ENCODE assay signal across 9 cellular contexts in the genomic region with DNA sequence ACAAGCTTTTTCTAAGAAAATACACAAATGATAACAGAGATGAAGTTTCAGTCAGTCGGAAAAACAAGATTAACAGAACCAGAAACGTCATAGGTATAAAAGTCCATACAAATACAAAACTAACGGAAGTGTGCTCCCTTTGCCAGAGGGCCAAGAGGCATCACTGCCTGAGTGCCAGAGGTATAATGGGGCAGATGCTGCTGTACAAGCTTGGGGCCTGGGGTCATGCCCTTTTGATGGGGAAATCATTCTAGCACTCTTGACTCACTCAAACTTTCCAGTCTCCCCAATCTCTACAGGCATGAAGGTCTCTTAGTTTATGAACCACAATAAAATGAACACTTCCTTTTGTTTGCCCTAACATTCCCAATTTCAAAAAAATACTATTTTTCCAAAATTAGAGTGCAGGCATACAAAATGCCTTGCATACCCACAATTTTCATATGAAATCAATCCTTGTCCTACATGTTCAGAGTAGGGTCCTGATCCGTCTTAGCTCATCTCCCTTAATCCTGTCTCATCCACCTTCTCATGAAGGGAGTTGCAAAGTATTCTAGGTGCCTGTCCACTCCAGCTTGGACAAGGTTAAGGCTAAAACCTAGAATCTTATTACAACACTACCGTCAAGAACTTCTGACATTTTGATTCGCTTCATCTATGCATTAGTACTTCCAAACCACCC. TPM values are rescaled to one million over a fixed set of nuclear protein-coding genes. Genes with fewer than 3 reads are reported as not detected.
DNase-seq lines count a peak whose midpoint lies in the region; ATAC-seq, FAIRE-seq and TF ChIP-seq lines count a peak whose summit lies in the region.
"Had no signal": no experiment of that assay in that cellular context is flagged by ENCODE, and none has a peak within 500 bp of the region (broad histone marks: within the 10 kb centered on the region; RNA-seq: fewer than 3 reads in every experiment).

No MANE protein-coding gene starts in this region.

- BruUV-seq in PC-3 (replicated peaks; lab: Mats Ljungman, UMichigan) (no TSS peak), endothelial cell of umbilical vein (replicated peaks; lab: Mats Ljungman, UMichigan) (no TSS peak)

- H3K79me2 ChIP-seq in PC-3 (ENCODE audit: low read length) (peaks cover 74% of the 10 kb centered on the region), endothelial cell of umbilical vein (ENCODE audit: control insufficient read depth, insufficient read depth, low read length) (peaks cover 55% of the 10 kb centered on the region)

- H3K4me1 ChIP-seq in PC-3 (ENCODE audit: insufficient read depth, low read length) (peaks cover 21% of the 10 kb centered on the region), endothelial cell of umbilical vein (ENCODE audit: control insufficient read depth, extremely low read depth, insufficient read depth, low read length) (peaks cover 17% of the 10 kb centered on the region)

- dilution Hi-C loops in endothelial cell of umbilical vein (cut with MboI; ENCODE audit: extremely low pct_ligation_motif_present, low sequenced_read_pairs), result no loop called here

- TF ChIP-seq POLR2A in endothelial cell of umbilical vein (IDR thresholded peaks at IDR 0.05; ENCODE audit: low read depth, low read length), result no peak

- POLR2A ChIA-PET in PC-3 (lab: Charles Lee; ENCODE audit: unreplicated experiment), result interaction anchor here (1.0 kb wide), 1 partner anchor 38 kb away, joined by 3 read pairs; no protein-coding TSS in a partner anchor
- POLR2A ChIA-PET in endothelial cell of umbilical vein (lab: Charles Lee), result no interaction called here

- DNase-seq in PC-3 (no peak), endothelial cell of umbilical vein (ENCODE audit: low read depth, low spot score) (no peak), progenitor cell of endocrine pancreas (ENCODE audit: low spot score, unreplicated experiment) (no peak), posterior vena cava (ENCODE audit: low spot score) (no peak), NCI-H2029 treated with DMSO at 0.1 percent for 48 hours (lab: John Stamatoyannopoulos, UW) (no peak)
- DNase-seq: RPMI8226 had no signal

- no peak for TF ChIP-seq CTCF in PC-3 (conservative IDR thresholded peaks at IDR 0.05; ENCODE audit: low read depth, low read length)
- no peak for TF ChIP-seq CTCF in endothelial cell of umbilical vein (IDR thresholded peaks at IDR 0.05; ENCODE audit: extremely low read depth in 1 of 2, insufficient read depth in 1 of 2, low read depth in 1 of 2, low read length in 2 of 2)
- TF ChIP-seq CTCF in progenitor cell of endocrine pancreas (IDR thresholded peaks at IDR 0.05; ENCODE audit: unreplicated experiment), result no peak

- H3K36me3 ChIP-seq in PC-3 (ENCODE audit: low read depth, low read length), result peaks cover 40% of the 10 kb centered on the region
- H3K36me3 ChIP-seq in endothelial cell of umbilical vein (ENCODE audit: control insufficient read depth in 2 of 2, extremely low read depth in 1 of 2, insufficient read depth in 2 of 2, low read length in 2 of 2), result peaks cover 13% of the 10 kb centered on the region in 2 experiments

- peak overlapping the region; percentile 69 for H3K27ac Mint-ChIP-seq in progenitor cell of endocrine pancreas

- peaks cover 25% of the 10 kb centered on the region for H3K4me1 Mint-ChIP-seq in progenitor cell of endocrine pancreas (ENCODE audit: low read depth)

- H3K9ac ChIP-seq in PC-3 (ENCODE audit: low read length) (peak overlapping the region; percentile 98), endothelial cell of umbilical vein (replicated peaks; ENCODE audit: extremely low read depth, insufficient read depth, low read length) (peak overlapping the region; percentile 96)

- peaks cover 17% of the 10 kb centered on the region for H3K36me3 Mint-ChIP-seq in progenitor cell of endocrine pancreas (ENCODE audit: insufficient read depth)

- ATAC-seq in PC-3 (no peak), HG03565 (IDR thresholded peaks at IDR 0.05; ENCODE audit: unreplicated experiment) (no peak), HG02885 (IDR thresholded peaks at IDR 0.05; ENCODE audit: poor library complexity, unreplicated experiment) (no peak)

- intact Hi-C loops in PC-3 (cut with micrococcal nuclease) (no loop called here), endothelial cell of umbilical vein (cut with micrococcal nuclease) (loop anchor here (2.0 kb wide), 3 partner anchors 17 to 205 kb away; a partner anchor contains a TSS), posterior vena cava (cut with DNase I) (no loop called here)

- H3K27me3 ChIP-seq in PC-3 (ENCODE audit: low read length) (no peaks in the 10 kb centered on the region), endothelial cell of umbilical vein (ENCODE audit: control insufficient read depth in 2 of 2, insufficient read depth in 2 of 2, low read length in 2 of 2) (no peaks in the 10 kb centered on the region)

- H3K9me3 ChIP-seq in PC-3 (ENCODE audit: low read length) (no peaks in the 10 kb centered on the region), endothelial cell of umbilical vein (replicated peaks; ENCODE audit: control insufficient read depth, insufficient read depth, low read length) (no peaks in the 10 kb centered on the region)

- no peaks in the 10 kb centered on the region for H3K9me1 ChIP-seq in endothelial cell of umbilical vein (replicated peaks; ENCODE audit: control insufficient read depth, extremely low read depth, insufficient read depth, low read length)

- H4K20me1 ChIP-seq in PC-3 (ENCODE audit: low read length), result peaks cover 41% of the 10 kb centered on the region
- H4K20me1 ChIP-seq in endothelial cell of umbilical vein (replicated peaks; ENCODE audit: control insufficient read depth, extremely low read depth, insufficient read depth, low read length), result no peaks in the 10 kb centered on the region

- no peak overlapping the region for H2AFZ ChIP-seq in PC-3 (ENCODE audit: low read length)
- no peak overlapping the region for H2AFZ ChIP-seq in endothelial cell of umbilical vein (ENCODE audit: low read depth, low read length)

- H3K9me2 ChIP-seq in PC-3 (replicated peaks; ENCODE audit: low read length), result no peaks in the 10 kb centered on the region

- peak overlapping the region; percentile 100 for H3K4me3 ChIP-seq in GM08714 (ENCODE audit: low read length)
- peak overlapping the region; percentile 74 for H3K4me3 ChIP-seq in PC-3 (ENCODE audit: low read length)
- H3K4me3 ChIP-seq in endothelial cell of umbilical vein (replicated peaks in 1 of 3; ENCODE audit: insufficient read depth in 1 of 3, low read depth in 1 of 3, low read length in 3 of 3), result peak overlapping the region in 2 of 3 experiments; percentile 78 to 90

- no peak for FAIRE-seq in endothelial cell of umbilical vein (lab: Jason Lieb, UNC)

- H3K9me3 Mint-ChIP-seq in progenitor cell of endocrine pancreas (ENCODE audit: low read depth), result no peaks in the 10 kb centered on the region

- peaks cover 3% of the 10 kb centered on the region for H3K27me3 Mint-ChIP-seq in progenitor cell of endocrine pancreas

- H3K4me3 Mint-ChIP-seq in progenitor cell of endocrine pancreas (ENCODE audit: low read depth), result peak overlapping the region; percentile 82

- CTCF ChIA-PET in PC-3 (lab: Charles Lee), result no interaction called here
- CTCF ChIA-PET in endothelial cell of umbilical vein (lab: Charles Lee), result interaction anchor here (0.7 to 1.9 kb wide), 3 partner anchors 9 to 48 kb away, joined by 3 to 7 read pairs (median 4); no protein-coding TSS in a partner anchor

- H3K27ac ChIP-seq in PC-3 (ENCODE audit: low read length) (no peak overlapping the region), endothelial cell of umbilical vein (ENCODE audit: insufficient read depth, low read depth, low read length) (no peak overlapping the region)

- no peaks in the 10 kb centered on the region for H3F3A ChIP-seq in PC-3 (ENCODE audit: low read length, unreplicated experiment)

- peak overlapping the region; percentile 84 for H3K4me2 ChIP-seq in PC-3 (ENCODE audit: low read length)
- H3K4me2 ChIP-seq in endothelial cell of umbilical vein (ENCODE audit: insufficient read depth, low read length), result peak overlapping the region; percentile 94

RNA-seq across cellular contexts. Expression of a gene that starts 1.5 kb away (rescaled TPM):
- total RNA-seq in PC-3 (2014; rRNA removed) (283 and 297 TPM in 2 replicates), endothelial cell of umbilical vein (343 and 372 TPM in 2 replicates), progenitor cell of endocrine pancreas (414 and 432 TPM in 2 replicates), posterior vena cava (100 to 1,000 TPM; 275 to 296 TPM)
- 52.2 and 71.2 TPM in 2 replicates for polyA plus RNA-seq in endothelial cell of umbilical vein
- polyA plus RNA-seq in endothelial cell of umbilical vein (2011; cell fraction: cytosol; rRNA removed), result 202 and 204 TPM in 2 replicates
- polyA plus RNA-seq in endothelial cell of umbilical vein (2011; cell fraction: nucleus; rRNA removed), result 46.2 and 77.5 TPM in 2 replicates
- polyA plus RNA-seq in endothelial cell of umbilical vein (2012), result 955 and 1,170 TPM in 2 replicates
- polyA minus RNA-seq in endothelial cell of umbilical vein, result 30.2 and 35.8 TPM in 2 replicates
- polyA minus RNA-seq in endothelial cell of umbilical vein (2011; cell fraction: cytosol; rRNA and poly(A)+ RNA removed), result 58.0 TPM
- polyA minus RNA-seq in endothelial cell of umbilical vein (2011; cell fraction: nucleus; rRNA and poly(A)+ RNA removed), result 26.7 and 34.6 TPM in 2 replicates

RNA-seq across cellular contexts. Expression of a gene that starts 8.0 kb away (rescaled TPM):
- total RNA-seq in PC-3 (2014; rRNA removed) (95.4 and 128 TPM in 2 replicates), endothelial cell of umbilical vein (2.4 and 8.2 TPM in 2 replicates), progenitor cell of endocrine pancreas (50.5 and 55.4 TPM in 2 replicates), posterior vena cava (1 to 10 TPM; 8.6 to 8.7 TPM)
- polyA plus RNA-seq in endothelial cell of umbilical vein, result 3.2 and 9.6 TPM in 2 replicates
- 1.0 and 1.4 TPM in 2 replicates for polyA plus RNA-seq in endothelial cell of umbilical vein (2011; cell fraction: cytosol; rRNA removed)
- 26.1 and 37.3 TPM in 2 replicates for polyA plus RNA-seq in endothelial cell of umbilical vein (2011; cell fraction: nucleus; rRNA removed)
- 4.9 and 6.1 TPM in 2 replicates for polyA plus RNA-seq in endothelial cell of umbilical vein (2012)
- 3.3 and 3.7 TPM in 2 replicates for polyA minus RNA-seq in endothelial cell of umbilical vein
- 7.6 TPM for polyA minus RNA-seq in endothelial cell of umbilical vein (2011; cell fraction: cytosol; rRNA and poly(A)+ RNA removed)
- polyA minus RNA-seq in endothelial cell of umbilical vein (2011; cell fraction: nucleus; rRNA and poly(A)+ RNA removed), result 4.1 and 7.0 TPM in 2 replicates

RNA-seq across cellular contexts. Expression of a gene that starts 17.8 kb away (rescaled TPM):
- total RNA-seq in PC-3 (2014; rRNA removed), result 0.55 and 2.8 TPM in 2 replicates
- total RNA-seq in endothelial cell of umbilical vein, result 0.11 and 0.14 TPM in 2 replicates
- 0.03 and 0.04 TPM in 2 replicates for polyA plus RNA-seq in endothelial cell of umbilical vein
- polyA plus RNA-seq in endothelial cell of umbilical vein (2011; cell fraction: cytosol; rRNA removed), result 0.03 TPM in 1 of 2 replicates, not detected in the other
- polyA plus RNA-seq in endothelial cell of umbilical vein (2011; cell fraction: nucleus; rRNA removed), result 0.39 and 0.45 TPM in 2 replicates
- 0.05 and 0.07 TPM in 2 replicates for polyA plus RNA-seq in endothelial cell of umbilical vein (2012)
- polyA minus RNA-seq in endothelial cell of umbilical vein, result not detected in 2 replicates
- not detected for polyA minus RNA-seq in endothelial cell of umbilical vein (2011; cell fraction: cytosol; rRNA and poly(A)+ RNA removed)
- polyA minus RNA-seq in endothelial cell of umbilical vein (2011; cell fraction: nucleus; rRNA and poly(A)+ RNA removed), result 0.10 and 0.14 TPM in 2 replicates
- 0.58 and 0.77 TPM in 2 replicates for total RNA-seq in progenitor cell of endocrine pancreas
- 1 to 10 TPM; 1.4 to 2.4 TPM for total RNA-seq in posterior vena cava

RNA-seq across cellular contexts. Expression of a gene that starts 37.9 kb away (rescaled TPM):
- total RNA-seq in PC-3 (2014; rRNA removed) (210 and 215 TPM in 2 replicates), endothelial cell of umbilical vein (66.4 and 66.5 TPM in 2 replicates), progenitor cell of endocrine pancreas (56.6 and 59.4 TPM in 2 replicates), posterior vena cava (10 to 100 TPM; 49.6 to 61.1 TPM)
- polyA plus RNA-seq in endothelial cell of umbilical vein, result 35.5 and 39.2 TPM in 2 replicates
- 35.0 and 38.0 TPM in 2 replicates for polyA plus RNA-seq in endothelial cell of umbilical vein (2011; cell fraction: cytosol; rRNA removed)
- 15.3 and 20.9 TPM in 2 replicates for polyA plus RNA-seq in endothelial cell of umbilical vein (2011; cell fraction: nucleus; rRNA removed)
- 36.2 and 57.3 TPM in 2 replicates for polyA plus RNA-seq in endothelial cell of umbilical vein (2012)
- 62.1 and 66.7 TPM in 2 replicates for polyA minus RNA-seq in endothelial cell of umbilical vein
- 68.8 TPM for polyA minus RNA-seq in endothelial cell of umbilical vein (2011; cell fraction: cytosol; rRNA and poly(A)+ RNA removed)
- polyA minus RNA-seq in endothelial cell of umbilical vein (2011; cell fraction: nucleus; rRNA and poly(A)+ RNA removed), result 10.9 and 12.2 TPM in 2 replicates

RNA-seq across cellular contexts. Expression of a gene that starts 46.1 kb away (rescaled TPM):
- total RNA-seq in PC-3 (2014; rRNA removed) (not detected in 2 replicates), endothelial cell of umbilical vein (not detected in 2 replicates), progenitor cell of endocrine pancreas (not detected in 2 replicates), posterior vena cava (not detected)
- not detected in 2 replicates for polyA plus RNA-seq in endothelial cell of umbilical vein
- polyA plus RNA-seq in endothelial cell of umbilical vein (2011; cell fraction: cytosol; rRNA removed), result not detected in 2 replicates
- not detected in 2 replicates for polyA plus RNA-seq in endothelial cell of umbilical vein (2011; cell fraction: nucleus; rRNA removed)
- not detected in 2 replicates for polyA plus RNA-seq in endothelial cell of umbilical vein (2012)
- polyA minus RNA-seq in endothelial cell of umbilical vein, result not detected in 2 replicates
- not detected for polyA minus RNA-seq in endothelial cell of umbilical vein (2011; cell fraction: cytosol; rRNA and poly(A)+ RNA removed)
- not detected in 2 replicates for polyA minus RNA-seq in endothelial cell of umbilical vein (2011; cell fraction: nucleus; rRNA and poly(A)+ RNA removed)
